20 cellular contexts compared by ENCODE assay signal in genomic region chr6:157665172-157665571, GRCh38.
"Had no signal": no experiment of that assay in that cellular context is flagged by ENCODE, and none has a peak within 500 bp of the region (broad histone marks: within the 10 kb centered on the region; RNA-seq: fewer than 3 reads in every experiment).

No MANE protein-coding gene starts in this region.

- H3K27ac ChIP-seq: cardiac muscle cell, esophagus muscularis mucosa, heart right ventricle, neural progenitor cell, prostate gland, suprapubic skin, transverse colon, vagina, WERI-Rb-1 had no signal

- H3K4me2 ChIP-seq: neural progenitor cell had no signal

- H3K36me3 ChIP-seq: cardiac muscle cell, neural progenitor cell, prostate gland, suprapubic skin, transverse colon, vagina, WERI-Rb-1 had no signal

- H2AFZ ChIP-seq: neural progenitor cell had no signal

- H3K4me3 ChIP-seq: cardiac muscle cell, esophagus muscularis mucosa, heart right ventricle, neural progenitor cell, prostate gland, suprapubic skin, transverse colon, vagina had no signal

- H3K4me1 ChIP-seq: prostate gland had no signal

- H3K9ac ChIP-seq: neural progenitor cell had no signal

- DNase-seq: activated CD4-positive, alpha-beta memory T cell treated with anti-CD3 and anti-CD28 coated beads, Interleukin-2, amount 10 ng/mL, durations not matched to agents 7 days and 5 days; activated CD8-positive, alpha-beta memory T cell treated with anti-CD3 and anti-CD28 coated beads, Interleukin-2, amount 10 ng/mL, durations not matched to agents 7 days and 5 days; activated naive CD4-positive, alpha-beta T cell; activated naive CD8-positive, alpha-beta T cell treated with anti-CD3 and anti-CD28 coated beads for 36 hours; amniotic stem cell; effector memory CD4-positive, alpha-beta T cell; heart right ventricle; left ventricle myocardium superior; naive B cell; right cardiac atrium; stimulated activated naive CD8-positive, alpha-beta T cell treated with anti-CD3 and anti-CD28 coated beads, Interleukin-15, amount 100 ng/mL, for 72 hours; transverse colon; WERI-Rb-1 had no signal

- H3K27me3 ChIP-seq: cardiac muscle cell, esophagus muscularis mucosa, heart right ventricle, neural progenitor cell, suprapubic skin, transverse colon, vagina had no signal

- FAIRE-seq: endothelial cell of umbilical vein had no signal

- H3K9me3 ChIP-seq: esophagus muscularis mucosa, heart right ventricle, prostate gland, suprapubic skin, transverse colon, vagina had no signal
